14 cellular contexts compared by ENCODE assay signal in genomic region chrX:150032742-150033141, GRCh38.
DNase-seq lines count a peak whose midpoint lies in the region; ATAC-seq and TF ChIP-seq lines count a peak whose summit lies in the region.
"Had no signal": no experiment of that assay in that cellular context is flagged by ENCODE, and none has a peak within 500 bp of the region (broad histone marks: within the 10 kb centered on the region; RNA-seq: fewer than 3 reads in every experiment).

No MANE protein-coding gene starts in this region.

- intact Hi-C loops in PC-9 (cut with micrococcal nuclease; ENCODE audit: unreplicated experiment), result no loop called here

- H3K79me2 ChIP-seq in PC-9 (ENCODE audit: low read depth), result no peaks in the 10 kb centered on the region

- no peak overlapping the region for H3K4me3 ChIP-seq in PC-9
- H3K4me3 ChIP-seq in foreskin fibroblast (ENCODE audit: low read depth in 1 of 2, low read length in 2 of 2), result no peak overlapping the region
- H3K4me3 ChIP-seq: suprapubic skin had no signal

- CTCF ChIA-PET in PC-9 (lab: Charles Lee), result no interaction called here

- ATAC-seq in HG03354 (IDR thresholded peaks at IDR 0.05; ENCODE audit: poor library complexity, severe bottlenecking, unreplicated experiment), result no peak
- ATAC-seq in HG03469 (IDR thresholded peaks at IDR 0.05; ENCODE audit: unreplicated experiment), result no peak

- H3F3A ChIP-seq in PC-9 (ENCODE audit: insufficient read depth, low read depth), result peaks cover 21% of the 10 kb centered on the region

- H3K36me3 ChIP-seq in PC-9 (ENCODE audit: low read depth), result no peaks in the 10 kb centered on the region
- H3K36me3 ChIP-seq: neutrophil, suprapubic skin had no signal

- POLR2A ChIA-PET in PC-9 (lab: Charles Lee; ENCODE audit: unreplicated experiment), result no interaction called here

- peaks cover 8% of the 10 kb centered on the region; the same call in 1 of the 2 replicates for H3K9me3 ChIP-seq in PC-9 (ENCODE audit: insufficient read depth, low read depth)
- H3K9me3 ChIP-seq: neutrophil, suprapubic skin had no signal

- no TSS peak for BruUV-seq in PC-9 (replicated peaks; lab: Mats Ljungman, UMichigan)

- H3K27me3 ChIP-seq in PC-9 (ENCODE audit: insufficient read depth, low read depth), result no peaks in the 10 kb centered on the region
- H3K27me3 ChIP-seq: neutrophil, suprapubic skin had no signal

- H3K9me2 ChIP-seq in PC-9 (ENCODE audit: insufficient read depth), result no peaks in the 10 kb centered on the region

- no peaks in the 10 kb centered on the region for H4K20me1 ChIP-seq in PC-9 (ENCODE audit: insufficient read depth)

- peaks cover 47% of the 10 kb centered on the region for H3K4me1 ChIP-seq in PC-9 (replicated peaks; ENCODE audit: insufficient read depth)

- TF ChIP-seq CTCF in PC-9 (conservative IDR thresholded peaks at IDR 0.05) (no peak), foreskin fibroblast (IDR thresholded peaks at IDR 0.05; ENCODE audit: low read depth, low read length) (no peak)

- DNase-seq in AG08395 (ENCODE audit: low spot score) (peak; percentile 59), GM04503 (ENCODE audit: low read depth) (peak; percentile 44), PC-9 (peak; percentile 51 to 84), foreskin fibroblast (peak; percentile 62 to 84), KG1 (lab: John Stamatoyannopoulos, UW) (no peak)
- DNase-seq in effector CD8-positive, alpha-beta T cell (lab: John Stamatoyannopoulos, UW), result no peak
- DNase-seq: activated naive CD4-positive, alpha-beta T cell treated with anti-CD3 and anti-CD28 coated beads, Interleukin-2, amount 50 U/mL, for 16 hours; endodermal cell; MM.1S; stimulated activated CD4-positive, alpha-beta T cell treated with anti-CD3 and anti-CD28 coated beads, Interleukin-4, amount 100 ng/mL, for 24 hours had no signal

- H2AFZ ChIP-seq in PC-9, result no peak overlapping the region

- peak overlapping the region; percentile 38 for H3K4me2 ChIP-seq in PC-9

- no peak overlapping the region for H3K27ac ChIP-seq in PC-9
- H3K27ac ChIP-seq: neutrophil, suprapubic skin had no signal

Comparison
In these comparisons a context has a peak if more than half of its experiments do, and no peak if none do; other contexts are left out.
1. DNase-seq: peak in AG08395 (single experiment), GM04503 (single experiment), PC-9 (2 of 2) and foreskin fibroblast (2 of 2); none in KG1 (single experiment) and effector CD8-positive, alpha-beta T cell (single experiment).